In the genomic region with DNA sequence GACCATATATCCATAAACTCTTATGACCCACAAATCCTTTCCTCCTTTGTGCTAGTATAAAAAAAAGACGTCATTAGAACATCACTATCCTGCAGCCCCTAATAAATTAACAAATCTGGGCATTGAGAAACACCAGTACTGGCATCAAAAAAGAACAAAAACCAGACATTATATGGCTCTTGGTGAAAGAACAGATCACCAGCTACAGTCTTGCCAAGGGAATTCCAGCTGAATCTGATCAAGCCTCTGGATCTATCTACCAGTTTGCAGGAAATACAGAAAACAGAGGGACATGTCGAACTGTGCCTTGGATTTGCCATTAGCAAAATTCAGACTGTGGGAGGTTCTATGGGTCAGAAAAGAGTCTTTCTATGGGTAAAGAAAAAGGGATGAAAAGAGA, we compare ENCODE assay signal across 8 cellular contexts.
"Had no signal": no experiment of that assay in that cellular context is flagged by ENCODE, and none has a peak within 500 bp of the region (broad histone marks: within the 10 kb centered on the region; RNA-seq: fewer than 3 reads in every experiment).

No MANE protein-coding gene starts in this region.

- H3K27me3 Mint-ChIP-seq: IgD-negative memory B cell had no signal

- H2AFZ ChIP-seq: GM23248 had no signal

- H3K27ac Mint-ChIP-seq: HFFc6, IgD-negative memory B cell had no signal

- H3K36me3 ChIP-seq: HAP-1 had no signal

- H3K9ac ChIP-seq: GM23248 had no signal

- H3K9me3 Mint-ChIP-seq: IgD-negative memory B cell had no signal

- H3K27ac ChIP-seq: GM23248, HL-60 had no signal

- ATAC-seq: HCT116 had no signal

- DNase-seq: GM23248, GOT3, H7, HFFc6 had no signal

- H3K4me3 Mint-ChIP-seq: HFFc6, IgD-negative memory B cell had no signal

- H3K4me1 ChIP-seq: HAP-1 had no signal

- H3K36me3 Mint-ChIP-seq: IgD-negative memory B cell had no signal

- H3K4me3 ChIP-seq: GM23248, HAP-1 had no signal

- H3K9me3 ChIP-seq: HAP-1 had no signal
